Comparison of ENCODE assay signal across 1 cellular context in the genomic region with DNA sequence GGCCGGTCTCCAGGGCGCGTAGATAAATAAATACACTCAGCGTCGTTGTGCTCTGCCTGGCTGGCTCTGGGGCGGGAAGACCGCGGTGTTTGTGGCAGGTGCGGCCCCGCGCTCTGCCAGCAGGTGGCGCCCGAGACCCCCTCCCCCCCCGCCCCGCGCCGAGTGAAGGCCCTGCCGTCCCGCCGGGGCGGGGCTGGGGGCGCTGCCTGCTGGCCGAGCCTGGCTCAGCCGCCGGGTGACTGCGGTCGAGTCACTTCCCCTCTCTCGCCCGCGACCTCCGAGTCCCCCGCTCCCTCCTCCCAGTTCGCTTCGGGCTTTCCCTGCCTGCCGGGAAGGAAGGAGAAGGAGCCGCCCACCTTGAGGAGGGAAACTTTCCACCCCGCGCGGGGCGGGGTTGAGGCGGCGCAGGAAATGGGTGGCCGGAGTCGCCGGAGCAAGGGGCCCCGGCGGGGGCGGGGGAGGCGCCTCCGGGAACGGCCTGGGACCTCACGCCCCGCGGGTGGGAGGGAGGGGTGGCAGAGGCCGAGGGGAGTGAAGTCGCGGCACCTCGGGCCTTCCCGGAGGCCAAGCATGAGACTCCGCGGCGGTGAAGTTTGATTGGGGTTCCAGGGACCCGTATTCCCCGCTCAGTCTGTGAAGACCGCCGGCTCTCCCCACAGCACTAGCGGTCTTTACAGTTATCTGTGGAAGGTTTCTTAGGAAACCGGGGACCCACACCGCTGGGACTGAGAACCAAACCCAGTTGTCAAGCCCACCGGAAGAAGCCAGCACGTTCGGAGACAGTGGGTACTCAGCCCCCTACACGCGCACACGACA.
TF ChIP-seq lines count a peak whose summit lies in the region.

No MANE protein-coding gene starts in this region.

TF ChIP-seq in HEK293, 187 proteins besides CTCF, POLR2A, EP300 and RAD21 (continued from another document):
- TF ChIP-seq, protein P1, sequence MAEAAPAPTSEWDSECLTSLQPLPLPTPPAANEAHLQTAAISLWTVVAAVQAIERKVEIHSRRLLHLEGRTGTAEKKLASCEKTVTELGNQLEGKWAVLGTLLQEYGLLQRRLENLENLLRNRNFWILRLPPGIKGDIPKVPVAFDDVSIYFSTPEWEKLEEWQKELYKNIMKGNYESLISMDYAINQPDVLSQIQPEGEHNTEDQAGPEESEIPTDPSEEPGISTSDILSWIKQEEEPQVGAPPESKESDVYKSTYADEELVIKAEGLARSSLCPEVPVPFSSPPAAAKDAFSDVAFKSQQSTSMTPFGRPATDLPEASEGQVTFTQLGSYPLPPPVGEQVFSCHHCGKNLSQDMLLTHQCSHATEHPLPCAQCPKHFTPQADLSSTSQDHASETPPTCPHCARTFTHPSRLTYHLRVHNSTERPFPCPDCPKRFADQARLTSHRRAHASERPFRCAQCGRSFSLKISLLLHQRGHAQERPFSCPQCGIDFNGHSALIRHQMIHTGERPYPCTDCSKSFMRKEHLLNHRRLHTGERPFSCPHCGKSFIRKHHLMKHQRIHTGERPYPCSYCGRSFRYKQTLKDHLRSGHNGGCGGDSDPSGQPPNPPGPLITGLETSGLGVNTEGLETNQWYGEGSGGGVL (tag by site-specific recombination; IDR thresholded peaks at IDR 0.05) = peak; percentile 57
- peak; percentile 22; the same call in 1 of the 2 replicates for TF ChIP-seq EGR2 (tag by site-specific recombination; IDR thresholded peaks at IDR 0.05; ENCODE audit: low read depth)
- TF ChIP-seq, protein P2, sequence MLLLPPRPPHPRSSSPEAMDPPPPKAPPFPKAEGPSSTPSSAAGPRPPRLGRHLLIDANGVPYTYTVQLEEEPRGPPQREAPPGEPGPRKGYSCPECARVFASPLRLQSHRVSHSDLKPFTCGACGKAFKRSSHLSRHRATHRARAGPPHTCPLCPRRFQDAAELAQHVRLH (tag by site-specific recombination; IDR thresholded peaks at IDR 0.05) = no peak
- TF ChIP-seq WT1 (tag by site-specific recombination; IDR thresholded peaks at IDR 0.05) = no peak
- no peak for TF ChIP-seq ZNF596 (tag by site-specific recombination; IDR thresholded peaks at IDR 0.05)
- TF ChIP-seq MYNN (tag by site-specific recombination; IDR thresholded peaks at IDR 0.05; ENCODE audit: borderline replicate concordance) = no peak
- TF ChIP-seq ZNF529 (tag by site-specific recombination; IDR thresholded peaks at IDR 0.05; ENCODE audit: insufficient replicate concordance) = no peak
- no peak for TF ChIP-seq SCRT1 (tag by site-specific recombination; IDR thresholded peaks at IDR 0.05; ENCODE audit: borderline replicate concordance)
- TF ChIP-seq ZNF544 (tag by site-specific recombination; IDR thresholded peaks at IDR 0.05) = no peak
- TF ChIP-seq ZNF280D (tag by site-specific recombination; IDR thresholded peaks at IDR 0.05) = no peak
- TF ChIP-seq ZSCAN5A (tag by site-specific recombination; IDR thresholded peaks at IDR 0.05) = 0 out of 2 replicates have a peak, but pooled peaks have one; percentile 23
- no peak for TF ChIP-seq ZNF214 (tag by site-specific recombination; IDR thresholded peaks at IDR 0.05; ENCODE audit: borderline replicate concordance)
- no peak for TF ChIP-seq PRDM2 (tag by site-specific recombination; IDR thresholded peaks at IDR 0.05; ENCODE audit: borderline replicate concordance)
- TF ChIP-seq KLF10 (tag by site-specific recombination; IDR thresholded peaks at IDR 0.05) = peak; percentile 85; the same call in 1 of the 2 replicates
- TF ChIP-seq SP7 (tag by site-specific recombination; IDR thresholded peaks at IDR 0.05) = 0 out of 2 replicates have a peak, but pooled peaks have one; percentile 30
- peak; percentile 22; the same call in 1 of the 2 replicates for TF ChIP-seq ZNF660 (tag by site-specific recombination; IDR thresholded peaks at IDR 0.05)
- TF ChIP-seq KLF9 (tag by site-specific recombination; IDR thresholded peaks at IDR 0.05; ENCODE audit: low read depth) = no peak
- TF ChIP-seq, protein P3, sequence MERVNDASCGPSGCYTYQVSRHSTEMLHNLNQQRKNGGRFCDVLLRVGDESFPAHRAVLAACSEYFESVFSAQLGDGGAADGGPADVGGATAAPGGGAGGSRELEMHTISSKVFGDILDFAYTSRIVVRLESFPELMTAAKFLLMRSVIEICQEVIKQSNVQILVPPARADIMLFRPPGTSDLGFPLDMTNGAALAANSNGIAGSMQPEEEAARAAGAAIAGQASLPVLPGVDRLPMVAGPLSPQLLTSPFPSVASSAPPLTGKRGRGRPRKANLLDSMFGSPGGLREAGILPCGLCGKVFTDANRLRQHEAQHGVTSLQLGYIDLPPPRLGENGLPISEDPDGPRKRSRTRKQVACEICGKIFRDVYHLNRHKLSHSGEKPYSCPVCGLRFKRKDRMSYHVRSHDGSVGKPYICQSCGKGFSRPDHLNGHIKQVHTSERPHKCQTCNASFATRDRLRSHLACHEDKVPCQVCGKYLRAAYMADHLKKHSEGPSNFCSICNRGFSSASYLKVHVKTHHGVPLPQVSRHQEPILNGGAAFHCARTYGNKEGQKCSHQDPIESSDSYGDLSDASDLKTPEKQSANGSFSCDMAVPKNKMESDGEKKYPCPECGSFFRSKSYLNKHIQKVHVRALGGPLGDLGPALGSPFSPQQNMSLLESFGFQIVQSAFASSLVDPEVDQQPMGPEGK (tag by site-specific recombination; IDR thresholded peaks at IDR 0.05) = peak; percentile 65
- no peak for TF ChIP-seq TCF7L2 (IDR thresholded peaks at IDR 0.05; ENCODE audit: borderline replicate concordance, low read depth, low read length)
- no peak for TF ChIP-seq ZNF10 (tag by site-specific recombination; IDR thresholded peaks at IDR 0.05)
- peak; percentile 85 for TF ChIP-seq SP2 (tag by site-specific recombination; IDR thresholded peaks at IDR 0.05)
- peak; percentile 70; the same call in 1 of the 2 replicates for TF ChIP-seq ZFHX2 (tag by site-specific recombination; conservative IDR thresholded peaks at IDR 0.05)
- no peak for TF ChIP-seq ZFP37 (tag by site-specific recombination; IDR thresholded peaks at IDR 0.05)
- TF ChIP-seq GLIS1 (tag by site-specific recombination; IDR thresholded peaks at IDR 0.05) = peak; percentile 22; the same call in 1 of the 2 replicates
